29 cellular contexts compared by ENCODE assay signal in the genomic region with DNA sequence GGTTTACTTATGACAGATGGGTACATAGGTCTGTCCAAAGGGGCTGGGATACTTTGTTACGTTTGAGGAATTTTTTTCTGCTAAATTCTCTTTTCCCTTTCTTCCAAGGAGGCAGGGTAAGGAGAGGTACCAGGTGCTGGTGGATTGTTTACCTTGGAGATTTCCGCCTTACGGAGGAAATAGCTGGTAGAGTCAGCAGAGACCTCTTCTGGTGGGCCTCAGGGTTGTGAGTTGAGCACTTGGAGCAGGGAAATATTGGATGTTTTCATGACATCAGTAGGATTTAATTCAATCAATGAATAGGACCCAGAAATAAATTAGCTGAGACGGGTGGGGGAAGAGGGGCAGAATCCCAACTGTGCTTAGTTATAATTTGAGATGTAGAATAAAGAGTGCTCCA.
"Had no signal": no experiment of that assay in that cellular context is flagged by ENCODE, and none has a peak within 500 bp of the region (broad histone marks: within the 10 kb centered on the region; RNA-seq: fewer than 3 reads in every experiment).

No MANE protein-coding gene starts in this region.

- DNase-seq: activated CD4-positive, alpha-beta T cell treated with anti-CD3 and anti-CD28 coated beads for 36 hours; activated CD4-positive, CD25-positive, alpha-beta regulatory T cell; activated CD8-positive, alpha-beta memory T cell treated with anti-CD3 and anti-CD28 coated beads, Interleukin-2, amount 10 ng/mL, durations not matched to agents 7 days and 5 days; activated CD8-positive, alpha-beta T cell treated with anti-CD3 and anti-CD28 coated beads, Interleukin-2, amount 10 ng/mL, durations not matched to agents 7 days and 5 days; activated naive CD4-positive, alpha-beta T cell; activated T-cell treated with anti-CD3 and anti-CD28 coated beads for 4 hours; activated T-cell treated with anti-CD3 and anti-CD28 coated beads, Interleukin-2, amount 50 U/mL, for 72 hours; anterior cingulate cortex; foreskin keratinocyte; heart left ventricle; left lung; lower lobe of right lung; occipital lobe; psoas muscle; sigmoid colon; small intestine; stimulated activated CD4-positive, alpha-beta T cell treated with anti-CD3 and anti-CD28 coated beads, Interleukin-1b, Interleukin-23, amount 100 ng/mL, for 48 hours; stimulated activated CD4-positive, alpha-beta T cell treated with anti-CD3 and anti-CD28 coated beads, Interleukin-4, amount 100 ng/mL, for 4 hours; stimulated activated CD8-positive, alpha-beta memory T cell treated with anti-CD3 and anti-CD28 coated beads, Interleukin-4, amount 100 ng/mL, for 48 hours; stomach; T-helper 17 cell; tibial artery had no signal

- H3K4me3 Mint-ChIP-seq: activated CD4-positive, alpha-beta T cell treated with anti-CD3 and anti-CD28 coated beads for 36 hours; activated CD8-positive, alpha-beta memory T cell treated with anti-CD3 and anti-CD28 coated beads, Interleukin-2, amount 10 ng/mL, durations not matched to agents 7 days and 5 days; activated CD8-positive, alpha-beta T cell treated with anti-CD3 and anti-CD28 coated beads, Interleukin-2, amount 10 ng/mL, durations not matched to agents 7 days and 5 days; activated naive CD8-positive, alpha-beta T cell; activated T-cell treated with anti-CD3 and anti-CD28 coated beads, Interleukin-2, amount 50 U/mL, for 72 hours; central memory CD8-positive, alpha-beta T cell; dendritic cell treated with granulocyte-macrophage colony-stimulating factor and Interleukin-4, amounts not matched to agents 40 ng/mL and 50 ng/mL, for 4 days; stimulated activated memory B cell treated with anti-CD40 and anti-IgM and Interleukin-4, amounts not matched to agents 10 μg/mL and 1 μg/mL and 100 μg/mL, for 72 hours; T-helper 17 cell had no signal

- H3K4me1 ChIP-seq: esophagus muscularis mucosa, foreskin keratinocyte, lower lobe of right lung, psoas muscle, sigmoid colon, tibial artery had no signal

- H3K4me3 ChIP-seq: esophagus muscularis mucosa, heart left ventricle, left lung, lower lobe of right lung, psoas muscle, sigmoid colon, stomach, suprapubic skin, tibial artery had no signal

- H3K9ac ChIP-seq: parathyroid adenoma had no signal

- H3K27me3 Mint-ChIP-seq: activated CD4-positive, alpha-beta T cell treated with anti-CD3 and anti-CD28 coated beads for 36 hours; activated CD8-positive, alpha-beta memory T cell treated with anti-CD3 and anti-CD28 coated beads, Interleukin-2, amount 10 ng/mL, durations not matched to agents 7 days and 5 days; central memory CD8-positive, alpha-beta T cell; stimulated activated memory B cell treated with anti-CD40 and anti-IgM and Interleukin-4, amounts not matched to agents 10 μg/mL and 1 μg/mL and 100 μg/mL, for 72 hours; T-helper 17 cell had no signal

- H3K4me1 Mint-ChIP-seq: activated CD8-positive, alpha-beta memory T cell treated with anti-CD3 and anti-CD28 coated beads, Interleukin-2, amount 10 ng/mL, durations not matched to agents 7 days and 5 days; central memory CD8-positive, alpha-beta T cell; T-helper 17 cell had no signal

- H3K36me3 Mint-ChIP-seq: activated CD8-positive, alpha-beta memory T cell treated with anti-CD3 and anti-CD28 coated beads, Interleukin-2, amount 10 ng/mL, durations not matched to agents 7 days and 5 days; activated naive CD8-positive, alpha-beta T cell; stimulated activated memory B cell treated with anti-CD40 and anti-IgM and Interleukin-4, amounts not matched to agents 10 μg/mL and 1 μg/mL and 100 μg/mL, for 72 hours had no signal

- H2AFZ ChIP-seq: parathyroid adenoma had no signal

- H3K36me3 ChIP-seq: esophagus muscularis mucosa, heart left ventricle, left lung, lower lobe of right lung, sigmoid colon, stomach, suprapubic skin, tibial artery had no signal

- H3K79me2 ChIP-seq: parathyroid adenoma had no signal

- H3K27ac ChIP-seq: esophagus muscularis mucosa, foreskin keratinocyte, lower lobe of right lung, parathyroid adenoma, psoas muscle, suprapubic skin, tibial artery had no signal

- H3K9me3 ChIP-seq: sigmoid colon, suprapubic skin, tibial artery had no signal

- ATAC-seq: activated CD4-positive, alpha-beta T cell treated with anti-CD3 and anti-CD28 coated beads for 36 hours; activated CD8-positive, alpha-beta memory T cell treated with anti-CD3 and anti-CD28 coated beads, Interleukin-2, amount 10 ng/mL, durations not matched to agents 7 days and 5 days; activated CD8-positive, alpha-beta T cell treated with anti-CD3 and anti-CD28 coated beads, Interleukin-2, amount 10 ng/mL, durations not matched to agents 7 days and 5 days; activated T-cell treated with anti-CD3 and anti-CD28 coated beads, Interleukin-2, amount 50 U/mL, for 72 hours; foreskin keratinocyte; heart left ventricle; left lung; lower lobe of right lung; psoas muscle; stimulated activated memory B cell treated with anti-CD40 and anti-IgM and Interleukin-4, amounts not matched to agents 10 μg/mL and 1 μg/mL and 100 μg/mL, for 72 hours; T-helper 17 cell had no signal

- H3K27ac Mint-ChIP-seq: activated CD4-positive, alpha-beta T cell treated with anti-CD3 and anti-CD28 coated beads for 36 hours; activated CD8-positive, alpha-beta memory T cell treated with anti-CD3 and anti-CD28 coated beads, Interleukin-2, amount 10 ng/mL, durations not matched to agents 7 days and 5 days; activated CD8-positive, alpha-beta T cell treated with anti-CD3 and anti-CD28 coated beads, Interleukin-2, amount 10 ng/mL, durations not matched to agents 7 days and 5 days; activated naive CD8-positive, alpha-beta T cell; activated T-cell treated with anti-CD3 and anti-CD28 coated beads, Interleukin-2, amount 50 U/mL, for 72 hours; T-helper 17 cell had no signal

- H3K27me3 ChIP-seq: esophagus muscularis mucosa, foreskin keratinocyte, heart left ventricle, left lung, sigmoid colon, stomach, suprapubic skin, tibial artery had no signal
